In genomic region chr7:930975-931758, GRCh38 we compare ENCODE assay signal across 17 cellular contexts. TPM values are rescaled to one million over a fixed set of nuclear protein-coding genes. Genes with fewer than 3 reads are reported as not detected.
DNase-seq lines count a peak whose midpoint lies in the region; ATAC-seq and TF ChIP-seq lines count a peak whose summit lies in the region.
"Had no signal": no experiment of that assay in that cellular context is flagged by ENCODE, and none has a peak within 500 bp of the region (broad histone marks: within the 10 kb centered on the region; RNA-seq: fewer than 3 reads in every experiment).

No MANE protein-coding gene starts in this region.

- DNase-seq in GF-D8 (lab: John Stamatoyannopoulos, UW) (peak; percentile 65), NOMO-1 (lab: John Stamatoyannopoulos, UW; ENCODE audit: unreplicated experiment in 2 of 2) (peak; percentile 70 to 82), dorsolateral prefrontal cortex (peak in 4 of 10 donors; percentile 11 to 32 (median 24)), sciatic nerve (ENCODE audit: low spot score) (peak; percentile 36), GM23248 (no peak), neural progenitor cell (ENCODE audit: low spot score) (no peak), endothelial cell (ENCODE audit: low spot score) (no peak), D341Med (ENCODE audit: low spot score) (no peak)
- DNase-seq: central memory CD4-positive, alpha-beta T cell; naive B cell; NCI-H1694; NCI-H526; RPMI8226 had no signal

- no peaks in the 10 kb centered on the region for H3K27me3 ChIP-seq in dorsolateral prefrontal cortex
- H3K27me3 ChIP-seq in GM23248 (replicated peaks; ENCODE audit: insufficient read depth) = 0 out of 2 replicates have a peak, but pooled peaks cover 4% of the 10 kb centered on the region
- H3K27me3 ChIP-seq in neural progenitor cell = no peaks in the 10 kb centered on the region

- H3K4me1 Mint-ChIP-seq in neural progenitor cell (peaks cover under 1% of the 10 kb centered on the region), endothelial cell (ENCODE audit: unreplicated experiment) (no peaks in the 10 kb centered on the region)

- H3K79me2 ChIP-seq in GM23248 (ENCODE audit: insufficient read depth) = no peaks in the 10 kb centered on the region
- no peaks in the 10 kb centered on the region for H3K79me2 ChIP-seq in neural progenitor cell (ENCODE audit: low read depth)

- H3K9me3 Mint-ChIP-seq in neural progenitor cell (no peaks in the 10 kb centered on the region), endothelial cell (ENCODE audit: unreplicated experiment) (no peaks in the 10 kb centered on the region)
- H3K9me3 Mint-ChIP-seq: activated naive CD4-positive, alpha-beta T cell treated with anti-CD3 and anti-CD28 coated beads, Interleukin-2, amount 50 U/mL, for 24 hours; naive B cell had no signal

- no peak for ATAC-seq in sciatic nerve

- no peak for TF ChIP-seq CTCF in dorsolateral prefrontal cortex (IDR thresholded peaks at IDR 0.05 in 54 of 56, conservative IDR thresholded peaks at IDR 0.05 in 2 of 56; ENCODE audit: low read depth in 1 of 56, partially characterized antibody in 56 of 56)
- no peak for TF ChIP-seq CTCF in neural progenitor cell (IDR thresholded peaks at IDR 0.05)
- no peak for TF ChIP-seq CTCF in endothelial cell (IDR thresholded peaks at IDR 0.05; ENCODE audit: unreplicated experiment)

- in situ Hi-C loops in GM23248 (cut with MboI) = no loop called here

- H3K27ac Mint-ChIP-seq in neural progenitor cell (no peak overlapping the region), endothelial cell (ENCODE audit: unreplicated experiment) (no peak overlapping the region)
- H3K27ac Mint-ChIP-seq: activated naive CD4-positive, alpha-beta T cell treated with anti-CD3 and anti-CD28 coated beads, Interleukin-2, amount 50 U/mL, for 24 hours; naive B cell had no signal

- no peaks in the 10 kb centered on the region for H3K4me1 ChIP-seq in GM23248 (ENCODE audit: insufficient read depth)
- H3K4me1 ChIP-seq in neural progenitor cell = no peaks in the 10 kb centered on the region

- H3K36me3 Mint-ChIP-seq in neural progenitor cell = no peaks in the 10 kb centered on the region
- H3K36me3 Mint-ChIP-seq in endothelial cell (ENCODE audit: low read depth, unreplicated experiment) = no peaks in the 10 kb centered on the region
- H3K36me3 Mint-ChIP-seq: activated naive CD4-positive, alpha-beta T cell treated with anti-CD3 and anti-CD28 coated beads, Interleukin-2, amount 50 U/mL, for 24 hours; naive B cell had no signal

- H3K9me3 ChIP-seq in GM23248 (ENCODE audit: low read depth) = no peaks in the 10 kb centered on the region
- no peaks in the 10 kb centered on the region for H3K9me3 ChIP-seq in neural progenitor cell (ENCODE audit: low read depth)

- intact Hi-C loops in dorsolateral prefrontal cortex (cut with DNase I) (no loop called here), sciatic nerve (cut with DNase I) (no loop called here)

- H3K4me3 Mint-ChIP-seq in neural progenitor cell (no peak overlapping the region), endothelial cell (ENCODE audit: unreplicated experiment) (no peak overlapping the region)
- H3K4me3 Mint-ChIP-seq: activated naive CD4-positive, alpha-beta T cell treated with anti-CD3 and anti-CD28 coated beads, Interleukin-2, amount 50 U/mL, for 24 hours had no signal

- no peaks in the 10 kb centered on the region for H3K9me2 ChIP-seq in GM23248 (ENCODE audit: insufficient read depth)

- H3K36me3 ChIP-seq in GM23248 (ENCODE audit: low read depth) (no peaks in the 10 kb centered on the region), neural progenitor cell (no peaks in the 10 kb centered on the region)

- H3K4me2 ChIP-seq in GM23248 (ENCODE audit: unreplicated experiment) (no peak overlapping the region), neural progenitor cell (no peak overlapping the region)
- H3K4me2 ChIP-seq: KMS-11 had no signal

- H2AFZ ChIP-seq in GM23248 (no peak overlapping the region), neural progenitor cell (replicated peaks) (no peak overlapping the region)

- H3K27me3 Mint-ChIP-seq in neural progenitor cell (ENCODE audit: insufficient read depth, low read depth) = peaks cover 6% of the 10 kb centered on the region
- peaks cover 3% of the 10 kb centered on the region for H3K27me3 Mint-ChIP-seq in endothelial cell (ENCODE audit: unreplicated experiment)
- H3K27me3 Mint-ChIP-seq: activated naive CD4-positive, alpha-beta T cell treated with anti-CD3 and anti-CD28 coated beads, Interleukin-2, amount 50 U/mL, for 24 hours; naive B cell had no signal

- WGBS in GM23248 (ENCODE audit: low coverage in 1 of 2, low lambda C conversion rate in 2 of 2, missing lambda C conversion rate in 2 of 2), 2 experiments = 46% methylated on average over 22 to 29 of the region's 29 CpGs

- no peaks in the 10 kb centered on the region for H4K20me1 ChIP-seq in GM23248 (ENCODE audit: insufficient read depth)
- H4K20me1 ChIP-seq in neural progenitor cell (ENCODE audit: low read depth) = no peaks in the 10 kb centered on the region

- H3K4me3 ChIP-seq in dorsolateral prefrontal cortex = no peak overlapping the region
- H3K4me3 ChIP-seq in GM23248 = no peak overlapping the region
- H3K4me3 ChIP-seq in neural progenitor cell = no peak overlapping the region

- H3K9ac ChIP-seq in GM23248 (no peak overlapping the region), neural progenitor cell (no peak overlapping the region)
- H3K9ac ChIP-seq: KMS-11 had no signal

- H3F3A ChIP-seq in GM23248 (ENCODE audit: insufficient read depth) (no peaks in the 10 kb centered on the region), neural progenitor cell (ENCODE audit: low read depth) (no peaks in the 10 kb centered on the region)

- H3K27ac ChIP-seq in dorsolateral prefrontal cortex (peak overlapping the region in 45 of 59 donors; percentile 13 to 100 (median 60)), GM23248 (no peak overlapping the region), neural progenitor cell (no peak overlapping the region)
- H3K27ac ChIP-seq: KMS-11 had no signal

RNA-seq across cellular contexts. Expression of gene ADAP1, which starts 23.3 kb away (rescaled TPM):
- total RNA-seq in dorsolateral prefrontal cortex (100 to 1,000 TPM in 118 of 120 experiments, 10 to 100 TPM in 2; 97.0 to 199 (median 136) TPM), sciatic nerve (42.8 TPM), neural progenitor cell (ENCODE audit: low replicate concordance) (0.30 and 2.0 TPM in 2 replicates), endothelial cell (ENCODE audit: unreplicated experiment) (1.7 TPM)
- 0.38 and 1.1 TPM in 2 replicates for total RNA-seq in GM23248 (2014; rRNA removed; shearing (Covaris generic))
- polyA plus RNA-seq in GM23248 (2016; fragmentation: Nextera tagmentation; extraction: Ambion mirVana) = 0.24 and 0.51 TPM in 2 replicates

RNA-seq across cellular contexts. Expression of gene COX19, which starts 44.2 kb away (rescaled TPM):
- 10 to 100 TPM; 11.2 to 38.9 (median 18.5) TPM for total RNA-seq in dorsolateral prefrontal cortex
- 18.3 TPM for total RNA-seq in sciatic nerve
- total RNA-seq in GM23248 (2014; rRNA removed; shearing (Covaris generic)) = 5.5 and 5.6 TPM in 2 replicates
- polyA plus RNA-seq in GM23248 (2016; fragmentation: Nextera tagmentation; extraction: Ambion mirVana) = 9.5 and 9.9 TPM in 2 replicates
- 15.1 and 17.9 TPM in 2 replicates for total RNA-seq in neural progenitor cell (ENCODE audit: low replicate concordance)
- 10.2 TPM for total RNA-seq in endothelial cell (ENCODE audit: unreplicated experiment)

RNA-seq across cellular contexts. Expression of gene CYP2W1, which starts 51.8 kb away (rescaled TPM):
- under 1 TPM in 4 of 120 experiments, not detected in 116; 0.24 to 0.52 (median 0.33) TPM for total RNA-seq in dorsolateral prefrontal cortex
- total RNA-seq in sciatic nerve = 1.6 TPM
- total RNA-seq in GM23248 (2014; rRNA removed; shearing (Covaris generic)) = not detected in 2 replicates
- polyA plus RNA-seq in GM23248 (2016; fragmentation: Nextera tagmentation; extraction: Ambion mirVana) = not detected in 2 replicates
- total RNA-seq in neural progenitor cell (ENCODE audit: low replicate concordance) = 0.06 TPM in 1 of 2 replicates, not detected in the other
- not detected for total RNA-seq in endothelial cell (ENCODE audit: unreplicated experiment)
- total RNA-seq: H1, kidney epithelial cell had no signal
- polyA plus RNA-seq: H1 had no signal

RNA-seq across cellular contexts. Expression of gene GET4, which starts 54.8 kb away (rescaled TPM):
- 10 to 100 TPM; 25.4 to 54.1 (median 40.7) TPM for total RNA-seq in dorsolateral prefrontal cortex
- 25.4 TPM for total RNA-seq in sciatic nerve
- total RNA-seq in GM23248 (2014; rRNA removed; shearing (Covaris generic)) = 16.7 and 26.8 TPM in 2 replicates
- polyA plus RNA-seq in GM23248 (2016; fragmentation: Nextera tagmentation; extraction: Ambion mirVana) = 25.3 and 26.3 TPM in 2 replicates
- 17.2 and 35.7 TPM in 2 replicates for total RNA-seq in neural progenitor cell (ENCODE audit: low replicate concordance)
- 61.3 TPM for total RNA-seq in endothelial cell (ENCODE audit: unreplicated experiment)

Comparison
In these comparisons a context has a peak if more than half of its experiments do, and no peak if none do; other contexts are left out.
1. DNase-seq: peak in GF-D8 (single experiment), NOMO-1 (2 of 2) and sciatic nerve (single experiment); none in GM23248 (single experiment), neural progenitor cell (single experiment), endothelial cell (single experiment) and D341Med (single experiment).
2. H3K27ac ChIP-seq: peak in dorsolateral prefrontal cortex (45 of 59); none in GM23248 (single experiment) and neural progenitor cell (single experiment).
3. RNA of gene ADAP1, which starts 23.3 kb away (total RNA-seq): 97.0 to 199 TPM in dorsolateral prefrontal cortex and 42.8 TPM in sciatic nerve (single experiment); 1.7 TPM in endothelial cell (single experiment), 0.38 to 1.1 TPM in GM23248 and 0.30 to 2.0 TPM in neural progenitor cell; every median in the first group is over 10 times any median in the second.